ENCODE assay signal across 1 cellular context in genomic region chr13:106372199-106373160, GRCh38.
A peak's percentile ranks its signal among the peaks of the same experiment; 100 is the strongest.
TF ChIP-seq lines count a peak whose summit lies in the region.

No MANE protein-coding gene starts in this region.

TF ChIP-seq in GM12878, 131 proteins besides CTCF, POLR2A, EP300 and RAD21 (continued from another document and continues in another):
- TF ChIP-seq RELB (IDR thresholded peaks at IDR 0.05; ENCODE audit: low read depth): no peak
- TF ChIP-seq MEF2A (IDR thresholded peaks at IDR 0.05; ENCODE audit: insufficient read depth, low read depth, low read length): peak; percentile 72; the same call in 1 of the 2 replicates
- no peak for TF ChIP-seq PBX3 (IDR thresholded peaks at IDR 0.05; ENCODE audit: insufficient replicate concordance, low read depth, low read length)
- TF ChIP-seq ZNF622 (IDR thresholded peaks at IDR 0.05): no peak
- no peak for TF ChIP-seq BCL3 (IDR thresholded peaks at IDR 0.05; ENCODE audit: borderline replicate concordance, insufficient read depth, low read depth, low read length, poor library complexity, severe bottlenecking)
- TF ChIP-seq ATF7 (IDR thresholded peaks at IDR 0.05; ENCODE audit: low read depth): 0 out of 2 replicates have a peak, but pooled peaks have one; percentile 21
- TF ChIP-seq RELA (IDR thresholded peaks at IDR 0.05; ENCODE audit: borderline replicate concordance, partially characterized antibody): no peak
- no peak for TF ChIP-seq ELK1 (IDR thresholded peaks at IDR 0.05; ENCODE audit: low read depth, low read length)
- 0 out of 2 replicates have a peak, but pooled peaks have one; percentile 15 for TF ChIP-seq NR2F1 (conservative IDR thresholded peaks at IDR 0.05)
- TF ChIP-seq EZH2 (IDR thresholded peaks at IDR 0.05; ENCODE audit: borderline replicate concordance, control insufficient read depth, low read depth, low read length): no peak
- no peak for TF ChIP-seq SIN3A (IDR thresholded peaks at IDR 0.05; ENCODE audit: low read depth, low read length)
- TF ChIP-seq CUX1 (IDR thresholded peaks at IDR 0.05; ENCODE audit: insufficient replicate concordance, low read depth, low read length): no peak
- no peak for TF ChIP-seq SPI1 (IDR thresholded peaks at IDR 0.05; ENCODE audit: borderline replicate concordance, insufficient read depth, low read depth, low read length)
- TF ChIP-seq JUNB (IDR thresholded peaks at IDR 0.05): no peak
- no peak for TF ChIP-seq TCF12 (IDR thresholded peaks at IDR 0.05; ENCODE audit: low read depth, low read length)
- no peak for TF ChIP-seq SMAD5 (IDR thresholded peaks at IDR 0.05; ENCODE audit: low read depth)
- no peak for TF ChIP-seq RBBP5 (conservative IDR thresholded peaks at IDR 0.05)
- TF ChIP-seq BMI1 (IDR thresholded peaks at IDR 0.05; ENCODE audit: borderline replicate concordance): no peak
- no peak for TF ChIP-seq ATF2 (IDR thresholded peaks at IDR 0.05; ENCODE audit: low read length)
- no peak for TF ChIP-seq ZNF592 (IDR thresholded peaks at IDR 0.05)
- no peak for TF ChIP-seq BRCA1 (IDR thresholded peaks at IDR 0.05; ENCODE audit: low read depth, low read length)
- TF ChIP-seq RUNX3 (IDR thresholded peaks at IDR 0.05; ENCODE audit: low read length): peak; percentile 70
- TF ChIP-seq ZNF207 (IDR thresholded peaks at IDR 0.05; ENCODE audit: borderline replicate concordance): no peak
- TF ChIP-seq ZZZ3 (IDR thresholded peaks at IDR 0.05; ENCODE audit: control insufficient read depth, insufficient read length, low read depth): no peak
- TF ChIP-seq STAT1 (conservative IDR thresholded peaks at IDR 0.05): no peak
- TF ChIP-seq ZNF217 (IDR thresholded peaks at IDR 0.05): 0 out of 2 replicates have a peak, but pooled peaks have one; percentile 36
- no peak for TF ChIP-seq TBL1XR1 (IDR thresholded peaks at IDR 0.05; ENCODE audit: low read depth, low read length)
- no peak for TF ChIP-seq E4F1 (IDR thresholded peaks at IDR 0.05; ENCODE audit: borderline replicate concordance, partially characterized antibody)
- TF ChIP-seq REST (IDR thresholded peaks at IDR 0.05; ENCODE audit: low read depth, low read length): no peak
